8 cellular contexts compared by ENCODE assay signal in the genomic region with DNA sequence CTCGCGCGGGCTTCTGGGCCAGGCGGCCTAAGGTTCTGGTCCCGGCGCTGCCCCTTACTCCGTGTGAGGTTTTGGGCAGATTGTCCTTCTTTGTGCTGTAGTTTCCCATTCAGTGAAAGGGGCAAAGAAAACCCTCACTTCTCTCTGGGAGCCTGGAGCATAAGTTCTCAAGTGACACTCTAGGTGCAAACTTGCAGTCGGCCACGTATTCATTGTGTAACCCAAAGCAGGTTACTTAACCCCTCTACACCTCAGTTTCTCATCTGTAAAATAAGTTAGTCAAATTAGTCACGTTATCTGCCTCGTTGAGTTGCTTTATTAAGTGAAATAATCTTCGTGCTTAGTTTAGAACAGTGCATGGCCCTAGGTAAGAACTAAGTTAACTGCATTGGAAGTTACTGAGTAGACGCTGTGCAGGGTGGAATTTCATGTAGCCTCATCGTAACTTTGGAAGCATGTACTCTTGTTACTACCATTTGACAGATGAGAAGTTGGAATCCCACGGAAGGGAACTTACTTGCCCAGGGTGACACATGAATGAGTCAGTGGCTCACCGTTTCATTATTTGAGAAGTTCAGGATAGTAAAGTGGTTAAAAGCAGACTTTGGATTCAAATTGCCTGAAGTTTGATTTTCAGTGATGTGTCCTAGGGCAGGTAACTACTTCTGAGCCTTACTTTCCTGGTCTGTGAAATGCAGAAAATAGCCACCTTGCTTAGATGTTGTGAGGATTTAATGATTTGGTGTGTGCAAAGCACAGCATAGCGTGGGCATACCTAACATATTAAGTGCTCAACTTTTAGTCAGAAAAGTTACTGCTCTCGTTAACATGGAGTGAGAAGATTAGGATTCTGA. TPM values are rescaled to one million over a fixed set of nuclear protein-coding genes. Genes with fewer than 3 reads are reported as not detected.
DNase-seq lines count a peak whose midpoint lies in the region; ATAC-seq and TF ChIP-seq lines count a peak whose summit lies in the region.

No MANE protein-coding gene starts in this region.

- peaks cover 14% of the 10 kb centered on the region for H3K36me3 ChIP-seq in effector memory CD4-positive, alpha-beta T cell (ENCODE audit: control insufficient read depth, insufficient read depth, low read length)

- H3K4me3 Mint-ChIP-seq in activated naive CD4-positive, alpha-beta T cell treated with anti-CD3 and anti-CD28 coated beads for 36 hours: peak overlapping the region; percentile 94
- H3K4me3 Mint-ChIP-seq in natural killer cell: peak overlapping the region; percentile 99

- peak; percentile 34 for DNase-seq in activated naive CD4-positive, alpha-beta T cell treated with anti-CD3 and anti-CD28 coated beads for 36 hours
- DNase-seq in activated naive CD4-positive, alpha-beta T cell treated with anti-CD3 and anti-CD28 coated beads, Interleukin-2, amount 50 U/mL, for 16 hours: no peak
- peak; percentile 77 for DNase-seq in RPMI7951 (ENCODE audit: low read depth)
- DNase-seq in effector memory CD4-positive, alpha-beta T cell: no peak
- DNase-seq in natural killer cell: no peak
- DNase-seq in islet precursor cell: no peak
- DNase-seq in NCI-H774 (lab: John Stamatoyannopoulos, UW): no peak

- H3K27ac ChIP-seq in effector memory CD4-positive, alpha-beta T cell (ENCODE audit: insufficient read depth, low read length, poor library complexity, severe bottlenecking): peak overlapping the region; percentile 86

- H3K36me3 Mint-ChIP-seq in activated naive CD4-positive, alpha-beta T cell treated with anti-CD3 and anti-CD28 coated beads for 36 hours (ENCODE audit: low read depth): peaks cover 11% of the 10 kb centered on the region
- no peaks in the 10 kb centered on the region for H3K36me3 Mint-ChIP-seq in natural killer cell

- no peaks in the 10 kb centered on the region for H3K9me3 ChIP-seq in effector memory CD4-positive, alpha-beta T cell (ENCODE audit: control insufficient read depth, low read length)

- peaks cover 43% of the 10 kb centered on the region for H3K4me1 Mint-ChIP-seq in activated naive CD4-positive, alpha-beta T cell treated with anti-CD3 and anti-CD28 coated beads for 36 hours (ENCODE audit: low read depth)
- peaks cover 46 to 47% of the 10 kb centered on the region in 2 donors for H3K4me1 Mint-ChIP-seq in natural killer cell

- no peaks in the 10 kb centered on the region for H3K27me3 Mint-ChIP-seq in activated naive CD4-positive, alpha-beta T cell treated with anti-CD3 and anti-CD28 coated beads for 36 hours (ENCODE audit: low read depth)
- no peaks in the 10 kb centered on the region for H3K27me3 Mint-ChIP-seq in natural killer cell (ENCODE audit: low read depth in 2 of 2)

- H3K9me3 Mint-ChIP-seq in activated naive CD4-positive, alpha-beta T cell treated with anti-CD3 and anti-CD28 coated beads for 36 hours: no peaks in the 10 kb centered on the region
- H3K9me3 Mint-ChIP-seq in natural killer cell: no peaks in the 10 kb centered on the region

- H3K27me3 ChIP-seq in effector memory CD4-positive, alpha-beta T cell (replicated peaks; ENCODE audit: control insufficient read depth, insufficient read depth, low read length, poor library complexity, severe bottlenecking): no peaks in the 10 kb centered on the region

- intact Hi-C loops in activated naive CD4-positive, alpha-beta T cell treated with anti-CD3 and anti-CD28 coated beads for 36 hours (cut with micrococcal nuclease): loop anchor here (2.0 kb wide), 3 partner anchors 229 to 853 kb away; partner anchors contain the start of genes RPRD1B, SAMHD1 and TTI1
- intact Hi-C loops in natural killer cell (cut with micrococcal nuclease): loop anchor here (5.0 kb wide), 1 partner anchor 347 kb away; the partner anchor contains the start of gene BLCAP

- peaks cover 9% of the 10 kb centered on the region for H3K4me1 ChIP-seq in effector memory CD4-positive, alpha-beta T cell (ENCODE audit: control insufficient read depth, insufficient read depth, low read length, poor library complexity, severe bottlenecking)

- peak overlapping the region; percentile 97 for H3K27ac Mint-ChIP-seq in activated naive CD4-positive, alpha-beta T cell treated with anti-CD3 and anti-CD28 coated beads for 36 hours
- peak overlapping the region; percentile 97 to 99 for H3K27ac Mint-ChIP-seq in natural killer cell

- no peak for ATAC-seq in natural killer cell
- ATAC-seq in HG02973 (IDR thresholded peaks at IDR 0.05; ENCODE audit: unreplicated experiment): no peak

- H3K4me3 ChIP-seq in effector memory CD4-positive, alpha-beta T cell (ENCODE audit: insufficient read depth, low read depth, low read length, poor library complexity, severe bottlenecking): peak overlapping the region; percentile 87

- no peak for TF ChIP-seq CTCF in natural killer cell (IDR thresholded peaks at IDR 0.05)

- CTCF ChIA-PET in activated naive CD4-positive, alpha-beta T cell treated with anti-CD3 and anti-CD28 coated beads for 36 hours (lab: Charles Lee): interaction anchor here (0.7 to 4.9 kb wide), 5 partner anchors 11 to 348 kb away, joined by 3 to 45 read pairs (median 4); no protein-coding TSS in a partner anchor

RNA-seq across cellular contexts. Expression of gene MROH8, which starts 0.6 kb away (rescaled TPM):
- total RNA-seq in activated naive CD4-positive, alpha-beta T cell treated with anti-CD3 and anti-CD28 coated beads for 36 hours: under 1 TPM; 0.54 to 0.91 TPM
- total RNA-seq in RPMI7951 (2014; rRNA removed; shearing (Covaris generic)): 0.10 and 1.3 TPM in 2 replicates
- 1 to 10 TPM; 1.7 to 3.2 (median 2.3) TPM for total RNA-seq in natural killer cell

RNA-seq across cellular contexts. Expression of gene RPN2, which starts 0.8 kb away (rescaled TPM):
- 100 to 1,000 TPM; 102 to 104 TPM for total RNA-seq in activated naive CD4-positive, alpha-beta T cell treated with anti-CD3 and anti-CD28 coated beads for 36 hours
- 527 and 744 TPM in 2 replicates for total RNA-seq in RPMI7951 (2014; rRNA removed; shearing (Covaris generic))
- total RNA-seq in natural killer cell: 100 to 1,000 TPM; 124 to 136 (median 125) TPM

Comparison
In these comparisons a context has a peak if more than half of its experiments do, and no peak if none do; other contexts are left out.
1. DNase-seq: peak in activated naive CD4-positive, alpha-beta T cell treated with anti-CD3 and anti-CD28 coated beads for 36 hours (single experiment) and RPMI7951 (single experiment); none in activated naive CD4-positive, alpha-beta T cell treated with anti-CD3 and anti-CD28 coated beads, Interleukin-2, amount 50 U/mL, for 16 hours (single experiment), effector memory CD4-positive, alpha-beta T cell (0 of 3), natural killer cell (single experiment), islet precursor cell (single experiment) and NCI-H774 (single experiment).